ENCODE assay signal across 1 cellular context in the genomic region with DNA sequence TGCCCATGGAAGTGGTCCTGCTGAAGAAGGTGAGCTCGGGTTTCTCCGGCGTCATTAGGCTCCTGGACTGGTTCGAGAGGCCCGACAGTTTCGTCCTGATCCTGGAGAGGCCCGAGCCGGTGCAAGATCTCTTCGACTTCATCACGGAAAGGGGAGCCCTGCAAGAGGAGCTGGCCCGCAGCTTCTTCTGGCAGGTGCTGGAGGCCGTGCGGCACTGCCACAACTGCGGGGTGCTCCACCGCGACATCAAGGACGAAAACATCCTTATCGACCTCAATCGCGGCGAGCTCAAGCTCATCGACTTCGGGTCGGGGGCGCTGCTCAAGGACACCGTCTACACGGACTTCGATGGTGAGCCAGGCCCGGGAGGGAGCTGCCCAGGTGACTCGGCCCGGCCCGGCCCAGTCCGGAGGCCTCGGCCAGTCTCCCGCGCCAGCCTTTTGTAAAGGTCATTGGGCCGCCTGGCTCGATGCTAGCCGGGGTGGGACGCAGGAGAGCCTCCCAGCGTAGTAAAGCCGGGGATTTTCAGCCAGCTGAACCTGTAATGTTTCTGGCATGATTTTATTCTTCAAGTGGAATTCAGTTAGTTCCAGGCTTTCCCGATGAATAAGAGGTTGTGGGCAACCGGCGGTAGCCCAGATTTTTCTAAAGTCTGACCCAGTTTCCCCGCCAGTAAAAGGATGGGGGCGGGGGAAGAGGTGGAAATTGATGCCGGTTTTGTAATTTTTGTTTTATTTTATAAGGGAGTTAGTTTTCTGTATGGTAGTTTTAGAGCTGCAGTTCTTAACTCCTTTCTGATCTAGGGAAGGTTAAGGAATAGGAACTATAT.
TF ChIP-seq lines count a peak whose summit lies in the region.

No MANE protein-coding gene starts in this region.

TF ChIP-seq in HepG2, 621 proteins besides CTCF, POLR2A, EP300 and RAD21 (continued from another document and continues in another):
- no peak for TF ChIP-seq CCDC6 (CRISPR knock-in tag; IDR thresholded peaks at IDR 0.05)
- no peak for TF ChIP-seq TARDBP (CRISPR knock-in tag; IDR thresholded peaks at IDR 0.05)
- TF ChIP-seq, protein P1, sequence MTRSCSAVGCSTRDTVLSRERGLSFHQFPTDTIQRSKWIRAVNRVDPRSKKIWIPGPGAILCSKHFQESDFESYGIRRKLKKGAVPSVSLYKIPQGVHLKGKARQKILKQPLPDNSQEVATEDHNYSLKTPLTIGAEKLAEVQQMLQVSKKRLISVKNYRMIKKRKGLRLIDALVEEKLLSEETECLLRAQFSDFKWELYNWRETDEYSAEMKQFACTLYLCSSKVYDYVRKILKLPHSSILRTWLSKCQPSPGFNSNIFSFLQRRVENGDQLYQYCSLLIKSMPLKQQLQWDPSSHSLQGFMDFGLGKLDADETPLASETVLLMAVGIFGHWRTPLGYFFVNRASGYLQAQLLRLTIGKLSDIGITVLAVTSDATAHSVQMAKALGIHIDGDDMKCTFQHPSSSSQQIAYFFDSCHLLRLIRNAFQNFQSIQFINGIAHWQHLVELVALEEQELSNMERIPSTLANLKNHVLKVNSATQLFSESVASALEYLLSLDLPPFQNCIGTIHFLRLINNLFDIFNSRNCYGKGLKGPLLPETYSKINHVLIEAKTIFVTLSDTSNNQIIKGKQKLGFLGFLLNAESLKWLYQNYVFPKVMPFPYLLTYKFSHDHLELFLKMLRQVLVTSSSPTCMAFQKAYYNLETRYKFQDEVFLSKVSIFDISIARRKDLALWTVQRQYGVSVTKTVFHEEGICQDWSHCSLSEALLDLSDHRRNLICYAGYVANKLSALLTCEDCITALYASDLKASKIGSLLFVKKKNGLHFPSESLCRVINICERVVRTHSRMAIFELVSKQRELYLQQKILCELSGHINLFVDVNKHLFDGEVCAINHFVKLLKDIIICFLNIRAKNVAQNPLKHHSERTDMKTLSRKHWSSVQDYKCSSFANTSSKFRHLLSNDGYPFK (CRISPR knock-in tag; IDR thresholded peaks at IDR 0.05; ENCODE audit: borderline replicate concordance), result no peak
- TF ChIP-seq CHCHD3 (CRISPR knock-in tag; IDR thresholded peaks at IDR 0.05), result no peak
- TF ChIP-seq, protein P2, sequence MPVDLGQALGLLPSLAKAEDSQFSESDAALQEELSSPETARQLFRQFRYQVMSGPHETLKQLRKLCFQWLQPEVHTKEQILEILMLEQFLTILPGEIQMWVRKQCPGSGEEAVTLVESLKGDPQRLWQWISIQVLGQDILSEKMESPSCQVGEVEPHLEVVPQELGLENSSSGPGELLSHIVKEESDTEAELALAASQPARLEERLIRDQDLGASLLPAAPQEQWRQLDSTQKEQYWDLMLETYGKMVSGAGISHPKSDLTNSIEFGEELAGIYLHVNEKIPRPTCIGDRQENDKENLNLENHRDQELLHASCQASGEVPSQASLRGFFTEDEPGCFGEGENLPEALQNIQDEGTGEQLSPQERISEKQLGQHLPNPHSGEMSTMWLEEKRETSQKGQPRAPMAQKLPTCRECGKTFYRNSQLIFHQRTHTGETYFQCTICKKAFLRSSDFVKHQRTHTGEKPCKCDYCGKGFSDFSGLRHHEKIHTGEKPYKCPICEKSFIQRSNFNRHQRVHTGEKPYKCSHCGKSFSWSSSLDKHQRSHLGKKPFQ (CRISPR knock-in tag; IDR thresholded peaks at IDR 0.05; ENCODE audit: insufficient replicate concordance), result peak; percentile 67
- 0 out of 2 replicates have a peak, but pooled peaks have one; percentile 3 for TF ChIP-seq CAMTA2 (CRISPR knock-in tag; IDR thresholded peaks at IDR 0.05; ENCODE audit: borderline replicate concordance)
- TF ChIP-seq, protein P3, sequence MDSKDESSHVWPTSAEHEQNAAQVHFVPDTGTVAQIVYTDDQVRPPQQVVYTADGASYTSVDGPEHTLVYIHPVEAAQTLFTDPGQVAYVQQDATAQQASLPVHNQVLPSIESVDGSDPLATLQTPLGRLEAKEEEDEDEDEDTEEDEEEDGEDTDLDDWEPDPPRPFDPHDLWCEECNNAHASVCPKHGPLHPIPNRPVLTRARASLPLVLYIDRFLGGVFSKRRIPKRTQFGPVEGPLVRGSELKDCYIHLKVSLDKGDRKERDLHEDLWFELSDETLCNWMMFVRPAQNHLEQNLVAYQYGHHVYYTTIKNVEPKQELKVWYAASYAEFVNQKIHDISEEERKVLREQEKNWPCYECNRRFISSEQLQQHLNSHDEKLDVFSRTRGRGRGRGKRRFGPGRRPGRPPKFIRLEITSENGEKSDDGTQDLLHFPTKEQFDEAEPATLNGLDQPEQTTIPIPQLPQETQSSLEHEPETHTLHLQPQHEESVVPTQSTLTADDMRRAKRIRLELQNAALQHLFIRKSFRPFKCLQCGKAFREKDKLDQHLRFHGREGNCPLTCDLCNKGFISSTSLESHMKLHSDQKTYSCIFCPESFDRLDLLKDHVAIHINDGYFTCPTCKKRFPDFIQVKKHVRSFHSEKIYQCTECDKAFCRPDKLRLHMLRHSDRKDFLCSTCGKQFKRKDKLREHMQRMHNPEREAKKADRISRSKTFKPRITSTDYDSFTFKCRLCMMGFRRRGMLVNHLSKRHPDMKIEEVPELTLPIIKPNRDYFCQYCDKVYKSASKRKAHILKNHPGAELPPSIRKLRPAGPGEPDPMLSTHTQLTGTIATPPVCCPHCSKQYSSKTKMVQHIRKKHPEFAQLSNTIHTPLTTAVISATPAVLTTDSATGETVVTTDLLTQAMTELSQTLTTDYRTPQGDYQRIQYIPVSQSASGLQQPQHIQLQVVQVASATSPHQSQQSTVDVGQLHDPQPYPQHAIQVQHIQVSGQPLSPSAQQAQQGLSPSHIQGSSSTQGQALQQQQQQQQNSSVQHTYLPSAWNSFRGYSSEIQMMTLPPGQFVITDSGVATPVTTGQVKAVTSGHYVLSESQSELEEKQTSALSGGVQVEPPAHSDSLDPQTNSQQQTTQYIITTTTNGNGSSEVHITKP (CRISPR knock-in tag; IDR thresholded peaks at IDR 0.05; ENCODE audit: low read depth), result 0 out of 2 replicates have a peak, but pooled peaks have one; percentile 26
- peak; percentile 37; the same call in 1 of the 2 replicates for TF ChIP-seq HES4 (CRISPR knock-in tag; IDR thresholded peaks at IDR 0.05; ENCODE audit: borderline replicate concordance)
- no peak for TF ChIP-seq REXO4 (CRISPR knock-in tag; IDR thresholded peaks at IDR 0.05; ENCODE audit: borderline replicate concordance)
- TF ChIP-seq, protein P4, sequence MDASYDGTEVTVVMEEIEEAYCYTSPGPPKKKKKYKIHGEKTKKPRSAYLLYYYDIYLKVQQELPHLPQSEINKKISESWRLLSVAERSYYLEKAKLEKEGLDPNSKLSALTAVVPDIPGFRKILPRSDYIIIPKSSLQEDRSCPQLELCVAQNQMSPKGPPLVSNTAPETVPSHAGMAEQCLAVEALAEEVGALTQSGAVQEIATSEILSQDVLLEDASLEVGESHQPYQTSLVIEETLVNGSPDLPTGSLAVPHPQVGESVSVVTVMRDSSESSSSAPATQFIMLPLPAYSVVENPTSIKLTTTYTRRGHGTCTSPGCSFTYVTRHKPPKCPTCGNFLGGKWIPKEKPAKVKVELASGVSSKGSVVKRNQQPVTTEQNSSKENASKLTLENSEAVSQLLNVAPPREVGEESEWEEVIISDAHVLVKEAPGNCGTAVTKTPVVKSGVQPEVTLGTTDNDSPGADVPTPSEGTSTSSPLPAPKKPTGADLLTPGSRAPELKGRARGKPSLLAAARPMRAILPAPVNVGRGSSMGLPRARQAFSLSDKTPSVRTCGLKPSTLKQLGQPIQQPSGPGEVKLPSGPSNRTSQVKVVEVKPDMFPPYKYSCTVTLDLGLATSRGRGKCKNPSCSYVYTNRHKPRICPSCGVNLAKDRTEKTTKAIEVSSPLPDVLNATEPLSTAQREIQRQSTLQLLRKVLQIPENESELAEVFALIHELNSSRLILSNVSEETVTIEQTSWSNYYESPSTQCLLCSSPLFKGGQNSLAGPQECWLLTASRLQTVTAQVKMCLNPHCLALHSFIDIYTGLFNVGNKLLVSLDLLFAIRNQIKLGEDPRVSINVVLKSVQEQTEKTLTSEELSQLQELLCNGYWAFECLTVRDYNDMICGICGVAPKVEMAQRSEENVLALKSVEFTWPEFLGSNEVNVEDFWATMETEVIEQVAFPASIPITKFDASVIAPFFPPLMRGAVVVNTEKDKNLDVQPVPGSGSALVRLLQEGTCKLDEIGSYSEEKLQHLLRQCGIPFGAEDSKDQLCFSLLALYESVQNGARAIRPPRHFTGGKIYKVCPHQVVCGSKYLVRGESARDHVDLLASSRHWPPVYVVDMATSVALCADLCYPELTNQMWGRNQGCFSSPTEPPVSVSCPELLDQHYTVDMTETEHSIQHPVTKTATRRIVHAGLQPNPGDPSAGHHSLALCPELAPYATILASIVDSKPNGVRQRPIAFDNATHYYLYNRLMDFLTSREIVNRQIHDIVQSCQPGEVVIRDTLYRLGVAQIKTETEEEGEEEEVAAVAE (CRISPR knock-in tag; IDR thresholded peaks at IDR 0.05; ENCODE audit: borderline replicate concordance), result no peak
- no peak for TF ChIP-seq NFYC (CRISPR knock-in tag; IDR thresholded peaks at IDR 0.05)
- TF ChIP-seq, protein P5, sequence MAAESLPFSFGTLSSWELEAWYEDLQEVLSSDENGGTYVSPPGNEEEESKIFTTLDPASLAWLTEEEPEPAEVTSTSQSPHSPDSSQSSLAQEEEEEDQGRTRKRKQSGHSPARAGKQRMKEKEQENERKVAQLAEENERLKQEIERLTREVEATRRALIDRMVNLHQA (CRISPR knock-in tag; IDR thresholded peaks at IDR 0.05), result no peak
- peak; percentile 73 for TF ChIP-seq BRD4 (CRISPR knock-in tag; IDR thresholded peaks at IDR 0.05)
- peak; percentile 71 for TF ChIP-seq KDM5A (IDR thresholded peaks at IDR 0.05; ENCODE audit: borderline replicate concordance, low read length)
- TF ChIP-seq, protein P6, sequence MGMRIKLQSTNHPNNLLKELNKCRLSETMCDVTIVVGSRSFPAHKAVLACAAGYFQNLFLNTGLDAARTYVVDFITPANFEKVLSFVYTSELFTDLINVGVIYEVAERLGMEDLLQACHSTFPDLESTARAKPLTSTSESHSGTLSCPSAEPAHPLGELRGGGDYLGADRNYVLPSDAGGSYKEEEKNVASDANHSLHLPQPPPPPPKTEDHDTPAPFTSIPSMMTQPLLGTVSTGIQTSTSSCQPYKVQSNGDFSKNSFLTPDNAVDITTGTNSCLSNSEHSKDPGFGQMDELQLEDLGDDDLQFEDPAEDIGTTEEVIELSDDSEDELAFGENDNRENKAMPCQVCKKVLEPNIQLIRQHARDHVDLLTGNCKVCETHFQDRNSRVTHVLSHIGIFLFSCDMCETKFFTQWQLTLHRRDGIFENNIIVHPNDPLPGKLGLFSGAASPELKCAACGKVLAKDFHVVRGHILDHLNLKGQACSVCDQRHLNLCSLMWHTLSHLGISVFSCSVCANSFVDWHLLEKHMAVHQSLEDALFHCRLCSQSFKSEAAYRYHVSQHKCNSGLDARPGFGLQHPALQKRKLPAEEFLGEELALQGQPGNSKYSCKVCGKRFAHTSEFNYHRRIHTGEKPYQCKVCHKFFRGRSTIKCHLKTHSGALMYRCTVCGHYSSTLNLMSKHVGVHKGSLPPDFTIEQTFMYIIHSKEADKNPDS (CRISPR knock-in tag; IDR thresholded peaks at IDR 0.05), result no peak
- no peak for TF ChIP-seq SP2 (CRISPR knock-in tag; IDR thresholded peaks at IDR 0.05)
- peak; percentile 66 for TF ChIP-seq ZFX (CRISPR knock-in tag; IDR thresholded peaks at IDR 0.05; ENCODE audit: low read depth)
- no peak for TF ChIP-seq SIX1 (CRISPR knock-in tag; IDR thresholded peaks at IDR 0.05; ENCODE audit: borderline replicate concordance)
- peak; percentile 66; the same call in 1 of the 2 replicates for TF ChIP-seq ZNF572 (CRISPR knock-in tag; IDR thresholded peaks at IDR 0.05)
- 0 out of 2 replicates have a peak, but pooled peaks have one; percentile 34 for TF ChIP-seq ZNF703 (CRISPR knock-in tag; IDR thresholded peaks at IDR 0.05; ENCODE audit: borderline replicate concordance)
- 0 out of 2 replicates have a peak, but pooled peaks have one; percentile 63 for TF ChIP-seq HOXA9 (CRISPR knock-in tag; IDR thresholded peaks at IDR 0.05; ENCODE audit: borderline replicate concordance)
- peak; percentile 23; the same call in 1 of the 2 replicates for TF ChIP-seq SALL2 (CRISPR knock-in tag; IDR thresholded peaks at IDR 0.05)
- TF ChIP-seq ELF3 (CRISPR knock-in tag; IDR thresholded peaks at IDR 0.05), result no peak
- TF ChIP-seq ETV6 (CRISPR knock-in tag; conservative IDR thresholded peaks at IDR 0.05), result no peak; the same call in 1 of the 2 replicates
- peak; percentile 77; the same call in 1 of the 2 replicates for TF ChIP-seq ZNF891 (CRISPR knock-in tag; IDR thresholded peaks at IDR 0.05)
- no peak for TF ChIP-seq PRPF4 (IDR thresholded peaks at IDR 0.05; ENCODE audit: low read depth, low read length, poor library complexity, severe bottlenecking)
- TF ChIP-seq, protein P7, sequence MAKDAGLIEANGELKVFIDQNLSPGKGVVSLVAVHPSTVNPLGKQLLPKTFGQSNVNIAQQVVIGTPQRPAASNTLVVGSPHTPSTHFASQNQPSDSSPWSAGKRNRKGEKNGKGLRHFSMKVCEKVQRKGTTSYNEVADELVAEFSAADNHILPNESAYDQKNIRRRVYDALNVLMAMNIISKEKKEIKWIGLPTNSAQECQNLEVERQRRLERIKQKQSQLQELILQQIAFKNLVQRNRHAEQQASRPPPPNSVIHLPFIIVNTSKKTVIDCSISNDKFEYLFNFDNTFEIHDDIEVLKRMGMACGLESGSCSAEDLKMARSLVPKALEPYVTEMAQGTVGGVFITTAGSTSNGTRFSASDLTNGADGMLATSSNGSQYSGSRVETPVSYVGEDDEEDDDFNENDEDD (CRISPR knock-in tag; IDR thresholded peaks at IDR 0.05; ENCODE audit: borderline replicate concordance), result 0 out of 2 replicates have a peak, but pooled peaks have one; percentile 12
- 0 out of 2 replicates have a peak, but pooled peaks have one; percentile 8 for TF ChIP-seq KDM3A (CRISPR knock-in tag; IDR thresholded peaks at IDR 0.05; ENCODE audit: low read depth)
- TF ChIP-seq, protein P8, sequence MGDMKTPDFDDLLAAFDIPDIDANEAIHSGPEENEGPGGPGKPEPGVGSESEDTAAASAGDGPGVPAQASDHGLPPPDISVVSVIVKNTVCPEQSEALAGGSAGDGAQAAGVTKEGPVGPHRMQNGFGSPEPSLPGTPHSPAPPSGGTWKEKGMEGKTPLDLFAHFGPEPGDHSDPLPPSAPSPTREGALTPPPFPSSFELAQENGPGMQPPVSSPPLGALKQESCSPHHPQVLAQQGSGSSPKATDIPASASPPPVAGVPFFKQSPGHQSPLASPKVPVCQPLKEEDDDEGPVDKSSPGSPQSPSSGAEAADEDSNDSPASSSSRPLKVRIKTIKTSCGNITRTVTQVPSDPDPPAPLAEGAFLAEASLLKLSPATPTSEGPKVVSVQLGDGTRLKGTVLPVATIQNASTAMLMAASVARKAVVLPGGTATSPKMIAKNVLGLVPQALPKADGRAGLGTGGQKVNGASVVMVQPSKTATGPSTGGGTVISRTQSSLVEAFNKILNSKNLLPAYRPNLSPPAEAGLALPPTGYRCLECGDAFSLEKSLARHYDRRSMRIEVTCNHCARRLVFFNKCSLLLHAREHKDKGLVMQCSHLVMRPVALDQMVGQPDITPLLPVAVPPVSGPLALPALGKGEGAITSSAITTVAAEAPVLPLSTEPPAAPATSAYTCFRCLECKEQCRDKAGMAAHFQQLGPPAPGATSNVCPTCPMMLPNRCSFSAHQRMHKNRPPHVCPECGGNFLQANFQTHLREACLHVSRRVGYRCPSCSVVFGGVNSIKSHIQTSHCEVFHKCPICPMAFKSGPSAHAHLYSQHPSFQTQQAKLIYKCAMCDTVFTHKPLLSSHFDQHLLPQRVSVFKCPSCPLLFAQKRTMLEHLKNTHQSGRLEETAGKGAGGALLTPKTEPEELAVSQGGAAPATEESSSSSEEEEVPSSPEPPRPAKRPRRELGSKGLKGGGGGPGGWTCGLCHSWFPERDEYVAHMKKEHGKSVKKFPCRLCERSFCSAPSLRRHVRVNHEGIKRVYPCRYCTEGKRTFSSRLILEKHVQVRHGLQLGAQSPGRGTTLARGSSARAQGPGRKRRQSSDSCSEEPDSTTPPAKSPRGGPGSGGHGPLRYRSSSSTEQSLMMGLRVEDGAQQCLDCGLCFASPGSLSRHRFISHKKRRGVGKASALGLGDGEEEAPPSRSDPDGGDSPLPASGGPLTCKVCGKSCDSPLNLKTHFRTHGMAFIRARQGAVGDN (CRISPR knock-in tag; IDR thresholded peaks at IDR 0.05), result peak; percentile 64
- TF ChIP-seq POLR2G (IDR thresholded peaks at IDR 0.05; ENCODE audit: low read depth, low read length), result no peak; the same call in 1 of the 2 replicates
